ENCODE assay signal across 12 cellular contexts in genomic region chr7:116028808-116029207, GRCh38. TPM values are rescaled to one million over a fixed set of nuclear protein-coding genes. Genes with fewer than 3 reads are reported as not detected.
DNase-seq lines count a peak whose midpoint lies in the region; ATAC-seq and TF ChIP-seq lines count a peak whose summit lies in the region.
"Had no signal": no experiment of that assay in that cellular context is flagged by ENCODE, and none has a peak within 500 bp of the region (broad histone marks: within the 10 kb centered on the region; RNA-seq: fewer than 3 reads in every experiment).

No MANE protein-coding gene starts in this region.

- H3K4me1 ChIP-seq in OCI-LY3 (ENCODE audit: low read length) (peaks cover 62% of the 10 kb centered on the region), foreskin keratinocyte (no peaks in the 10 kb centered on the region)

- no peaks in the 10 kb centered on the region for H3K9me3 ChIP-seq in OCI-LY3 (ENCODE audit: insufficient read depth, low read length)

- H3K36me3 ChIP-seq in OCI-LY3 (replicated peaks; ENCODE audit: low read depth, low read length): peaks cover 61% of the 10 kb centered on the region

- TF ChIP-seq CTCF in OCI-LY3 (IDR thresholded peaks at IDR 0.05; ENCODE audit: low read depth, low read length): no peak
- TF ChIP-seq CTCF in foreskin keratinocyte (conservative IDR thresholded peaks at IDR 0.05): no peak

- peaks cover 81% of the 10 kb centered on the region for H3K79me2 ChIP-seq in OCI-LY3 (ENCODE audit: low read length)

- H3K27me3 ChIP-seq in OCI-LY3 (ENCODE audit: low read depth, low read length) (no peaks in the 10 kb centered on the region), foreskin keratinocyte (no peaks in the 10 kb centered on the region)

- H3K9ac ChIP-seq in OCI-LY3 (ENCODE audit: low read length): no peak overlapping the region; the same call in 1 of the 2 replicates

- H3K4me2 ChIP-seq in OCI-LY3 (ENCODE audit: low read length): peak overlapping the region; percentile 43

- ATAC-seq in GM18499 (IDR thresholded peaks at IDR 0.05; ENCODE audit: insufficient read depth, unreplicated experiment): peak; percentile 79
- peak; percentile 68 for ATAC-seq in GM21360 (IDR thresholded peaks at IDR 0.05; ENCODE audit: unreplicated experiment)
- ATAC-seq in HG03039 (IDR thresholded peaks at IDR 0.05; ENCODE audit: unreplicated experiment): peak; percentile 84
- ATAC-seq in foreskin keratinocyte: no peak

- intact Hi-C loops in posterior vena cava (cut with DNase I): no loop called here

- H3K4me3 ChIP-seq in OCI-LY3 (ENCODE audit: low read length): peak overlapping the region; percentile 27

- no peak overlapping the region for H2AFZ ChIP-seq in OCI-LY3 (ENCODE audit: low read depth, low read length)

- H4K20me1 ChIP-seq in OCI-LY3 (ENCODE audit: insufficient read depth, low read length): peaks cover 83% of the 10 kb centered on the region

- H3K27ac ChIP-seq in OCI-LY3 (ENCODE audit: low read length) (peak overlapping the region; percentile 66), foreskin keratinocyte (no peak overlapping the region)

- DNase-seq in NCI-H2081 treated with DMSO at 0.1 percent for 48 hours (lab: John Stamatoyannopoulos, UW) (no peak), foreskin keratinocyte (no peak), AG20443 (ENCODE audit: low spot score) (no peak), posterior vena cava (ENCODE audit: low spot score) (no peak)
- DNase-seq: IMR-90, NCI-H510A treated with DMSO at 0.1 percent for 48 hours, substantia nigra had no signal

RNA-seq across cellular contexts. Expression of gene TFEC, which starts 1.8 kb away (rescaled TPM):
- total RNA-seq in foreskin keratinocyte (not detected in 2 replicates), posterior vena cava (10 to 100 TPM in 1 of 2 donors, 1 to 10 TPM in 1; 8.0 to 13.5 TPM)
- not detected in 2 replicates for polyA plus RNA-seq in foreskin keratinocyte
- polyA plus RNA-seq: BJ had no signal
